30 cellular contexts compared by ENCODE assay signal in the genomic region with DNA sequence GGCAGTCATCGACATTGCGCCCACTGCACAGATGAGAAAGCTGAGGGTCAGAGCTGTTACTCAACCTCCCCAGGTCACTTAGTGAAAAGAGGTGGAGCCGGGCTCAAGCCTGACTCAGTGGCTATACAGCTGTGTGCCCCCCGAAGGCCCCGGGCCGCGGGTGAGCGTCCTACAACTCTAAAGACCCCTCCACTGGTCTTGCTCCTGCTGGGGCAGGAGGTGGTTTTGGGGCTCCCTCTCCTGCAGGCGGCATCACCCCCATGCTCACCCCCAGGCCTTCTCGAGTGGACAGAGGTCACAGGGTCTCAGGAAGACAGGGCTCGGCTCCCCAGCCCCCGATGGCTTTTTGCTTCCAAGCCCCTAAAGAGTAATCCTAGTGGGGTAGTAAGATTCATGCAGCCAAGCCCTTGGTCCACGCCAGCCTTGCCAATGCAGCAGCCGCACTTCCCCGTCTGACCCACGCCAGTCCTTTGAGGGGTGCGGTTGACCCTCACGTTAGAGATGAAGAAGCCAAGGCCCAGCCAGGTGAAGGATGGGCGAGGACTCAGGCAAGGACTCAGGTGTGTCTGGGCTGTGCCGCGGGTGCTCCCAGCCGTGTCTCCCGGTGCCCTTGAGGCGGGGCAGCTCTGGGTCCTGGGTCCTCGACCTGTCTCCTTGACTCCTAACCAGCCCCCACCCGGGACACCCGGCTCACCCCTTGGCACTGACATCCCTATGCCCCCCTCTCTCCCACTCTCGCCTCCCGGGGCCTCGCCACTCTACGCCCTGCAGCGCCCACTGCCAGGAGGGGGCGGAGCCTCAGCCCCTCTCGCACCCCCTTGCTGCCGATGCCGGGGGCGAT.
"Had no signal": no experiment of that assay in that cellular context is flagged by ENCODE, and none has a peak within 500 bp of the region (broad histone marks: within the 10 kb centered on the region; RNA-seq: fewer than 3 reads in every experiment).

No MANE protein-coding gene starts in this region.

- H3K27me3 ChIP-seq: dorsolateral prefrontal cortex, gastrocnemius medialis, hepatocyte, neural progenitor cell, sigmoid colon, suprapubic skin, upper lobe of right lung, uterus had no signal

- H3K4me1 ChIP-seq: gastrocnemius medialis, neural progenitor cell, prostate gland, suprapubic skin, transverse colon, upper lobe of right lung, uterus had no signal

- H3K4me1 Mint-ChIP-seq: memory B cell, mesothelial cell of epicardium, nephron had no signal

- FAIRE-seq: colon had no signal

- ATAC-seq: esophagus mucosa; gastrocnemius medialis; left cardiac atrium; left lung; right cardiac atrium; stimulated activated effector memory CD8-positive, alpha-beta T cell treated with anti-CD3 and anti-CD28 coated beads, Interleukin-12 subunit alpha, Interleukin-12 subunit beta, amount 100 ng/mL, for 72 hours; upper lobe of right lung had no signal

- H3K4me3 Mint-ChIP-seq: memory B cell; mesothelial cell of epicardium; naive thymus-derived CD4-positive, alpha-beta T cell; nephron; neural progenitor cell; stimulated activated effector memory CD8-positive, alpha-beta T cell treated with anti-CD3 and anti-CD28 coated beads, Interleukin-12 subunit alpha, Interleukin-12 subunit beta, amount 100 ng/mL, for 72 hours; stimulated activated naive CD8-positive, alpha-beta T cell treated with anti-CD3 and anti-CD28 coated beads, Interleukin-15, Interleukin-2, amounts not matched to agents 100 ng/mL and 50 ng/mL, for 24 hours had no signal

- H3K27ac ChIP-seq: dorsolateral prefrontal cortex, epithelial cell of prostate, gastrocnemius medialis, hepatocyte, left lung, neural progenitor cell, prostate gland, sigmoid colon, suprapubic skin, transverse colon, upper lobe of right lung, uterus had no signal

- H3K36me3 ChIP-seq: gastrocnemius medialis, neural progenitor cell, prostate gland, suprapubic skin, transverse colon, upper lobe of right lung, uterus had no signal

- DNase-seq: cerebellar nuclear complex; dorsolateral prefrontal cortex; effector CD4-positive, alpha-beta T cell; foreskin fibroblast; gastrocnemius medialis; head of caudate nucleus; left cardiac atrium; nucleus accumbens; sigmoid colon; stimulated activated CD4-positive, alpha-beta T cell treated with anti-CD3 and anti-CD28 coated beads, Interleukin-2, amount 100 ng/mL, for 24 hours; stimulated activated CD4-positive, alpha-beta T cell treated with anti-CD3 and anti-CD28 coated beads, Interleukin-4, amount 100 ng/mL, for 24 hours; transverse colon; upper lobe of right lung; uterus had no signal

- H3K9me3 ChIP-seq: gastrocnemius medialis, left lung, prostate gland, sigmoid colon, suprapubic skin, transverse colon, upper lobe of right lung, uterus had no signal

- H3K4me2 ChIP-seq: hepatocyte, neural progenitor cell had no signal

- H3K27me3 Mint-ChIP-seq: naive thymus-derived CD4-positive, alpha-beta T cell; stimulated activated naive CD8-positive, alpha-beta T cell treated with anti-CD3 and anti-CD28 coated beads, Interleukin-15, Interleukin-2, amounts not matched to agents 100 ng/mL and 50 ng/mL, for 24 hours had no signal

- H3K9me3 Mint-ChIP-seq: memory B cell; mesothelial cell of epicardium; naive thymus-derived CD4-positive, alpha-beta T cell; nephron; stimulated activated effector memory CD8-positive, alpha-beta T cell treated with anti-CD3 and anti-CD28 coated beads, Interleukin-12 subunit alpha, Interleukin-12 subunit beta, amount 100 ng/mL, for 72 hours; stimulated activated naive CD8-positive, alpha-beta T cell treated with anti-CD3 and anti-CD28 coated beads, Interleukin-15, Interleukin-2, amounts not matched to agents 100 ng/mL and 50 ng/mL, for 24 hours had no signal

- H3K4me3 ChIP-seq: dorsolateral prefrontal cortex, gastrocnemius medialis, hepatocyte, left lung, lung, neural progenitor cell, prostate gland, sigmoid colon, suprapubic skin, transverse colon, upper lobe of right lung, uterus had no signal

- H3K27ac Mint-ChIP-seq: memory B cell; mesothelial cell of epicardium; nephron; neural progenitor cell; stimulated activated effector memory CD8-positive, alpha-beta T cell treated with anti-CD3 and anti-CD28 coated beads, Interleukin-12 subunit alpha, Interleukin-12 subunit beta, amount 100 ng/mL, for 72 hours; stimulated activated naive CD8-positive, alpha-beta T cell treated with anti-CD3 and anti-CD28 coated beads, Interleukin-15, Interleukin-2, amounts not matched to agents 100 ng/mL and 50 ng/mL, for 24 hours had no signal

- H2AFZ ChIP-seq: hepatocyte, neural progenitor cell had no signal

- H3K9ac ChIP-seq: neural progenitor cell had no signal
